8 cellular contexts compared by ENCODE assay signal in the genomic region with DNA sequence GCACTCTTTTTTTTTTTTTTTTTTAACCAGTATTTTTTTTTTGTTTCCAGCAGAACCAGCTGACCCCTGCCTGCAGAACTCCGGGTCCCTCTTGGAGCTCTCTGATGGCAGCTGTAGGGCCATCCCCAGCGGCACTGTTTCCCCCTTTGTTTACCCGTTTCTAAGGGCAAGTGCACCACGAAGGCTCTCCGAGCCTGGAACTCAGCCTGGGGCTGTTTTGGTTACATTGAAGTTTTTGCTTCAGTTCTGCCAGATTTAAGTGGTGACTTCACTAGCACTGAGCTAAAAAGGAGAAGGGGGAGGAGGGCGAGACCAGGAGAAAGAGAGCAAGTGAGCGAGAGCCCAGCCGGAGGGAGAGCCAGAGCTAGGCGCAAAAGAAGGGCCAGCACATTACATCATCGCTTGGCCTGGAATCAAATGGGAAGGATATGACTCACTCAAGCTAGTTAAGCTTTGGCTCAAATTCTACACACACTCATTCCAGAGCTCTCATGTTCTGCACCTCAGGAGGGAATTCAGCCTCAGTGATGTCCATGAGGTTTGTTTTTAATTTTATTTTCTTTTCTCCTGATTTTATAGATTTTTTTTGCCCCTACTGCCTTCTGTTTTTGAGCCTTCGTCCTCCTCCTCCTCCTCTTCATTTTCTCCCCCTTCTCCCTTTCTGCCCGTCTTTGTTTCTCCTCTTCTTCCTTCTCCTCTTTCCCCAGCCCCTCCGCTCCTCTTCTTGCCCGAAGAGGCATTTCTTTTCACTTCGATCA.
DNase-seq lines count a peak whose midpoint lies in the region; ATAC-seq, FAIRE-seq and TF ChIP-seq lines count a peak whose summit lies in the region.

No MANE protein-coding gene starts in this region.

- intact Hi-C loops in naive thymus-derived CD4-positive, alpha-beta T cell (cut with micrococcal nuclease) = no loop called here
- intact Hi-C loops in activated T-helper 1 cell treated with anti-CD3 and anti-CD28 coated beads, Interleukin-12 subunit alpha, Interleukin-12 subunit beta, Interleukin-2, Interleukin-4 antibody, amounts not matched to agents 30 ng/mL and 10 ng/mL and 1 ng/mL, durations not matched to agents 14 hours and 24 hours and 36 hours (cut with micrococcal nuclease) = no loop called here

- peak overlapping the region; percentile 46 for H3K4me3 ChIP-seq in WI38 (ENCODE audit: low read depth, low read length)
- H3K4me3 ChIP-seq in naive thymus-derived CD4-positive, alpha-beta T cell (ENCODE audit: low read length) = no peak overlapping the region

- no peaks in the 10 kb centered on the region for H3K27me3 ChIP-seq in naive thymus-derived CD4-positive, alpha-beta T cell (ENCODE audit: control insufficient read depth in 2 of 2, insufficient read depth in 2 of 2, low read length in 2 of 2)

- H3K27me3 Mint-ChIP-seq in naive thymus-derived CD4-positive, alpha-beta T cell = peaks cover 6 to 47% (median 23%) of the 10 kb centered on the region in 5 donors
- peaks cover 4% of the 10 kb centered on the region for H3K27me3 Mint-ChIP-seq in activated T-helper 1 cell treated with anti-CD3 and anti-CD28 coated beads, Interleukin-12 subunit alpha, Interleukin-12 subunit beta, Interleukin-2, Interleukin-4 antibody, amounts not matched to agents 30 ng/mL and 10 ng/mL and 1 ng/mL, durations not matched to agents 14 hours and 24 hours and 36 hours (ENCODE audit: insufficient read depth)

- peak; percentile 96 for FAIRE-seq in frontal cortex (lab: Jason Lieb, UNC)

- no peaks in the 10 kb centered on the region for H3K36me3 Mint-ChIP-seq in naive thymus-derived CD4-positive, alpha-beta T cell
- H3K36me3 Mint-ChIP-seq in activated T-helper 1 cell treated with anti-CD3 and anti-CD28 coated beads, Interleukin-12 subunit alpha, Interleukin-12 subunit beta, Interleukin-2, Interleukin-4 antibody, amounts not matched to agents 30 ng/mL and 10 ng/mL and 1 ng/mL, durations not matched to agents 14 hours and 24 hours and 36 hours (ENCODE audit: low read depth) = no peaks in the 10 kb centered on the region

- H3K36me3 ChIP-seq in naive thymus-derived CD4-positive, alpha-beta T cell (ENCODE audit: control insufficient read depth in 2 of 3, insufficient read depth in 3 of 3, low read length in 3 of 3) = no peaks in the 10 kb centered on the region

- H3K27ac ChIP-seq in naive thymus-derived CD4-positive, alpha-beta T cell (ENCODE audit: low read depth, low read length) = no peak overlapping the region

- CTCF ChIA-PET in naive thymus-derived CD4-positive, alpha-beta T cell (lab: Charles Lee) = no interaction called here

- no peaks in the 10 kb centered on the region for H3K9me3 ChIP-seq in naive thymus-derived CD4-positive, alpha-beta T cell (ENCODE audit: control insufficient read depth in 2 of 3, low read length in 3 of 3)

- H3K4me3 Mint-ChIP-seq in naive thymus-derived CD4-positive, alpha-beta T cell = no peak overlapping the region
- no peak overlapping the region for H3K4me3 Mint-ChIP-seq in activated T-helper 1 cell treated with anti-CD3 and anti-CD28 coated beads, Interleukin-12 subunit alpha, Interleukin-12 subunit beta, Interleukin-2, Interleukin-4 antibody, amounts not matched to agents 30 ng/mL and 10 ng/mL and 1 ng/mL, durations not matched to agents 14 hours and 24 hours and 36 hours

- DNase-seq in DMS153 (lab: John Stamatoyannopoulos, UW) (peak; percentile 93), HCEC 1CT (peak; percentile 97), NCI-H1694 (lab: John Stamatoyannopoulos, UW) (peak; percentile 95), frontal cortex (ENCODE audit: low spot score in 2 of 2) (peak; percentile 47 to 74)
- DNase-seq in naive thymus-derived CD4-positive, alpha-beta T cell = no peak
- DNase-seq in activated T-helper 1 cell treated with anti-CD3 and anti-CD28 coated beads, Interleukin-12 subunit alpha, Interleukin-12 subunit beta, Interleukin-2, Interleukin-4 antibody, amounts not matched to agents 30 ng/mL and 10 ng/mL and 1 ng/mL, durations not matched to agents 14 hours and 24 hours and 36 hours (ENCODE audit: low spot score) = no peak

- TF ChIP-seq CTCF in WI38 (IDR thresholded peaks at IDR 0.05; ENCODE audit: low read depth, low read length) = no peak

- peak; percentile 75 for ATAC-seq in naive thymus-derived CD4-positive, alpha-beta T cell
- ATAC-seq in GM21737 (IDR thresholded peaks at IDR 0.05; ENCODE audit: unreplicated experiment) = no peak

- H3K9me3 Mint-ChIP-seq in naive thymus-derived CD4-positive, alpha-beta T cell = no peaks in the 10 kb centered on the region
- no peaks in the 10 kb centered on the region for H3K9me3 Mint-ChIP-seq in activated T-helper 1 cell treated with anti-CD3 and anti-CD28 coated beads, Interleukin-12 subunit alpha, Interleukin-12 subunit beta, Interleukin-2, Interleukin-4 antibody, amounts not matched to agents 30 ng/mL and 10 ng/mL and 1 ng/mL, durations not matched to agents 14 hours and 24 hours and 36 hours

- peaks cover 0 to 8% (median 0%) of the 10 kb centered on the region in 7 donors for H3K4me1 Mint-ChIP-seq in naive thymus-derived CD4-positive, alpha-beta T cell
- H3K4me1 Mint-ChIP-seq in activated T-helper 1 cell treated with anti-CD3 and anti-CD28 coated beads, Interleukin-12 subunit alpha, Interleukin-12 subunit beta, Interleukin-2, Interleukin-4 antibody, amounts not matched to agents 30 ng/mL and 10 ng/mL and 1 ng/mL, durations not matched to agents 14 hours and 24 hours and 36 hours (ENCODE audit: low read depth) = no peaks in the 10 kb centered on the region

- POLR2A ChIA-PET in naive thymus-derived CD4-positive, alpha-beta T cell (lab: Charles Lee) = no interaction called here

- H3K4me1 ChIP-seq in naive thymus-derived CD4-positive, alpha-beta T cell (ENCODE audit: control insufficient read depth in 2 of 2, insufficient read depth in 2 of 2, low read length in 2 of 2) = no peaks in the 10 kb centered on the region

- H3K27ac Mint-ChIP-seq in naive thymus-derived CD4-positive, alpha-beta T cell = no peak overlapping the region
- no peak overlapping the region for H3K27ac Mint-ChIP-seq in activated T-helper 1 cell treated with anti-CD3 and anti-CD28 coated beads, Interleukin-12 subunit alpha, Interleukin-12 subunit beta, Interleukin-2, Interleukin-4 antibody, amounts not matched to agents 30 ng/mL and 10 ng/mL and 1 ng/mL, durations not matched to agents 14 hours and 24 hours and 36 hours

Comparison
In these comparisons a context has a peak if more than half of its experiments do, and no peak if none do; other contexts are left out.
1. DNase-seq: peak in DMS153 (single experiment), HCEC 1CT (single experiment), NCI-H1694 (single experiment) and frontal cortex (2 of 2); none in naive thymus-derived CD4-positive, alpha-beta T cell (0 of 9) and activated T-helper 1 cell treated with anti-CD3 and anti-CD28 coated beads, Interleukin-12 subunit alpha, Interleukin-12 subunit beta, Interleukin-2, Interleukin-4 antibody, amounts not matched to agents 30 ng/mL and 10 ng/mL and 1 ng/mL, durations not matched to agents 14 hours and 24 hours and 36 hours (single experiment).